Comparison of ENCODE assay signal across 3 cellular contexts in the genomic region with DNA sequence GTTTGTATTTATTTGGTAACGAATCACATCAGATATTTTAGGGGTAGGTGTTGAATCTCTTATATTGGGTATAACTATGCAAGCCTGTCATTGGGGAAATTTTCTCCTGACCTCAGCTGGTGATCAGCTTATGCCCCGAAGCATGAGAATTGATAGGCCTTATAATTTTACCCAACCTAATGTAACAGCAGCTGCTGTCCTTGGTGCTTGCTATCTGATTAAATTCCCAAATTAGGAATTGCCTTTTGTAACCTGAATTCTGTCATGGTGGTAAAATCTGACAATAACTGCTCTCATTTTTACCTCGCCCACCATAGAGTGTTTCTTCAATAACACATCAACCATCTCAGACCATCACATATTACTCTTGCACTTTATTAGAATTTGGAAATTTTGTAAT.
TF ChIP-seq lines count a peak whose summit lies in the region.

No MANE protein-coding gene starts in this region.

TF ChIP-seq in GM23338, 12 proteins besides CTCF, POLR2A, EP300 and RAD21 (continues in another document):
- TF ChIP-seq REST (IDR thresholded peaks at IDR 0.05; ENCODE audit: unreplicated experiment) = peak; percentile 50

TF ChIP-seq in Ishikawa, 13 proteins besides CTCF, POLR2A, EP300 and RAD21:
- peak; percentile 66 for TF ChIP-seq REST (IDR thresholded peaks at IDR 0.05; ENCODE audit: low read depth)
- TF ChIP-seq FOXM1 (IDR thresholded peaks at IDR 0.05; ENCODE audit: borderline replicate concordance, low read depth) = no peak
- TF ChIP-seq CREB1 (IDR thresholded peaks at IDR 0.05; ENCODE audit: low read depth) = no peak

TF ChIP-seq in neural cell, 6 proteins besides CTCF, POLR2A, EP300 and RAD21 (continued from another document):
- TF ChIP-seq REST (IDR thresholded peaks at IDR 0.05; ENCODE audit: borderline replicate concordance) (no peak), POLR2AphosphoS5 (IDR thresholded peaks at IDR 0.05) (no peak), MXI1 (conservative IDR thresholded peaks at IDR 0.05; ENCODE audit: poor library complexity, severe bottlenecking) (no peak), TAF1 (IDR thresholded peaks at IDR 0.05; ENCODE audit: low read depth) (no peak)
